In genomic region chr4:105472871-105473339, GRCh38 we compare ENCODE assay signal across 8 cellular contexts.
DNase-seq lines count a peak whose midpoint lies in the region; ATAC-seq lines count a peak whose summit lies in the region.

No MANE protein-coding gene starts in this region.

- H3K4me3 ChIP-seq in iPS DF 6.9 (ENCODE audit: low read length), result peak overlapping the region; percentile 90; the same call in 1 of the 2 replicates

- no peaks in the 10 kb centered on the region for H3K36me3 ChIP-seq in iPS DF 6.9 (ENCODE audit: control insufficient read depth, insufficient read depth, low read length)

- WGBS in iPS DF 6.9 (ENCODE audit: insufficient coverage, insufficient read length), result no CpG with 5 or more reads among the region's 20 CpGs

- H3K27me3 Mint-ChIP-seq in stimulated activated memory B cell treated with anti-CD40 and anti-IgM and Interleukin-4, amounts not matched to agents 10 μg/mL and 1 μg/mL and 100 μg/mL, for 72 hours, result no peaks in the 10 kb centered on the region

- peak; percentile 14 for ATAC-seq in HG03159 (IDR thresholded peaks at IDR 0.05; ENCODE audit: unreplicated experiment)
- ATAC-seq in stimulated activated memory B cell treated with anti-CD40 and anti-IgM and Interleukin-4, amounts not matched to agents 10 μg/mL and 1 μg/mL and 100 μg/mL, for 72 hours, result no peak

- no peaks in the 10 kb centered on the region for H3K9me3 Mint-ChIP-seq in stimulated activated memory B cell treated with anti-CD40 and anti-IgM and Interleukin-4, amounts not matched to agents 10 μg/mL and 1 μg/mL and 100 μg/mL, for 72 hours

- H3K36me3 Mint-ChIP-seq in stimulated activated memory B cell treated with anti-CD40 and anti-IgM and Interleukin-4, amounts not matched to agents 10 μg/mL and 1 μg/mL and 100 μg/mL, for 72 hours, result no peaks in the 10 kb centered on the region

- H3K4me3 Mint-ChIP-seq in stimulated activated memory B cell treated with anti-CD40 and anti-IgM and Interleukin-4, amounts not matched to agents 10 μg/mL and 1 μg/mL and 100 μg/mL, for 72 hours, result peak overlapping the region; percentile 93

- H3K4me1 Mint-ChIP-seq in stimulated activated memory B cell treated with anti-CD40 and anti-IgM and Interleukin-4, amounts not matched to agents 10 μg/mL and 1 μg/mL and 100 μg/mL, for 72 hours, result peaks cover 42% of the 10 kb centered on the region

- no peaks in the 10 kb centered on the region for H3K27me3 ChIP-seq in iPS DF 6.9 (ENCODE audit: control insufficient read depth, insufficient read depth, low read length)

- peak overlapping the region; percentile 98 for H3K27ac Mint-ChIP-seq in stimulated activated memory B cell treated with anti-CD40 and anti-IgM and Interleukin-4, amounts not matched to agents 10 μg/mL and 1 μg/mL and 100 μg/mL, for 72 hours

- no peaks in the 10 kb centered on the region for H3K9me3 ChIP-seq in iPS DF 6.9 (ENCODE audit: control insufficient read depth, insufficient read depth, low read length)

- H3K27ac ChIP-seq in iPS DF 6.9 (ENCODE audit: low read length), result no peak overlapping the region

- H3K4me1 ChIP-seq in iPS DF 6.9 (ENCODE audit: control insufficient read depth, insufficient read depth, low read length), result no peaks in the 10 kb centered on the region; the same call in 1 of the 2 replicates

- DNase-seq in DMS153 treated with DMSO at 0.1 percent for 48 hours (lab: John Stamatoyannopoulos, UW; ENCODE audit: unreplicated experiment) (peak; percentile 42), DMS153 (lab: John Stamatoyannopoulos, UW) (no peak), iPS DF 6.9 (ENCODE audit: low read depth, low spot score) (no peak), NOMO-1 (lab: John Stamatoyannopoulos, UW; ENCODE audit: unreplicated experiment in 2 of 2) (no peak), HuH-7 (ENCODE audit: low spot score) (no peak)
- peak; percentile 63 for DNase-seq in activated naive CD4-positive, alpha-beta T cell treated with anti-CD3 and anti-CD28 coated beads, Interleukin-2, amount 50 U/mL, for 16 hours

Comparison
In these comparisons a context has a peak if more than half of its experiments do, and no peak if none do; other contexts are left out.
1. DNase-seq: peak in DMS153 treated with DMSO at 0.1 percent for 48 hours (single experiment) and activated naive CD4-positive, alpha-beta T cell treated with anti-CD3 and anti-CD28 coated beads, Interleukin-2, amount 50 U/mL, for 16 hours (single experiment); none in DMS153 (single experiment), iPS DF 6.9 (single experiment), NOMO-1 (0 of 2) and HuH-7 (single experiment).